Comparison of ENCODE assay signal across 18 cellular contexts in the genomic region with DNA sequence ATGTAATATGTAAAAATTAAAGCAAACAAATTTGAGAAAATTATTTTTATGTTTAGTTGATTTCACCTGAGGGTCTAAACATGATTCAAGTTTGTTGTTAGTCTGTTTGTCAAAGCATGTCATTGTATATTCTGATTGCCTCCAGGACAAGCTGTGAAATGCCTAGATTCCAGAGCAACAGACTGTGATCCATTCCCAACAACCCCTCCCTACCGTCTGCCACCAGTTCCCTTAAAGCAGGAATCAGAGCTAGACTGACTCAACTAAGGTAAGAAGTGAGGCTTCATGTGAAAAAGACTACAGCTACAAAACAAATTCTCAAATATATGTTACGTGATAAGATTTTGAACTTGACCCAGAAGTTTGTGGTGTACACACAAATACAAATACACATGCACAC.
DNase-seq lines count a peak whose midpoint lies in the region; TF ChIP-seq lines count a peak whose summit lies in the region.
"Had no signal": no experiment of that assay in that cellular context is flagged by ENCODE, and none has a peak within 500 bp of the region (broad histone marks: within the 10 kb centered on the region; RNA-seq: fewer than 3 reads in every experiment).

No MANE protein-coding gene starts in this region.

- H3K36me3 ChIP-seq in stomach: no peaks in the 10 kb centered on the region
- H3K36me3 ChIP-seq: BLaER1 treated with 17β-estradiol and CSF1 and Interleukin-3, amounts not matched to agents 10 nM and 100 nM had no signal

- no peak overlapping the region for H3K27ac ChIP-seq in stomach
- H3K27ac ChIP-seq: 22Rv1; BLaER1 treated with 17β-estradiol and CSF1 and Interleukin-3, amounts not matched to agents 10 nM and 100 nM had no signal

- no peak for TF ChIP-seq EP300 in stomach (IDR thresholded peaks at IDR 0.05)

- H3K4me3 ChIP-seq in stomach: no peak overlapping the region
- H3K4me3 ChIP-seq: BLaER1 treated with 17β-estradiol and CSF1 and Interleukin-3, amounts not matched to agents 10 nM and 100 nM had no signal

- in situ Hi-C loops in SK-MEL-5 (cut with HindIII; ENCODE audit: low pct_unique_long_range_greater_than_20kb, low sequenced_read_pairs) (no loop called here), ACHN (cut with HindIII; ENCODE audit: low pct_ligation_motif_present, low pct_unique_long_range_greater_than_20kb, low sequenced_read_pairs) (no loop called here)

- no peak for TF ChIP-seq CTCF in stomach (IDR thresholded peaks at IDR 0.05)

- no peaks in the 10 kb centered on the region for H3K9me3 ChIP-seq in stomach
- H3K9me3 ChIP-seq: BLaER1 treated with 17β-estradiol and CSF1 and Interleukin-3, amounts not matched to agents 10 nM and 100 nM had no signal

- DNase-seq in DMS 273 (lab: John Stamatoyannopoulos, UW; ENCODE audit: unreplicated experiment) (peak; percentile 0), DMS 273 treated with DMSO at 0.1 percent for 48 hours (lab: John Stamatoyannopoulos, UW) (no peak), SK-MEL-5 (ENCODE audit: low read depth, low spot score) (peak; percentile 19), iPS-NIHi11 (ENCODE audit: low spot score) (peak; percentile 9), stomach (no peak), GM03348 (ENCODE audit: low spot score) (no peak), hepatic stellate cell (ENCODE audit: low spot score) (no peak), ACHN (no peak)
- DNase-seq: AML-193; CD4-positive, CD25-positive, alpha-beta regulatory T cell; DMS153; DMS79 treated with DMSO at 0.1 percent for 48 hours; EL; GDM1; HCEC 1CT; HFFc6 had no signal

- H3K4me1 ChIP-seq in stomach: no peaks in the 10 kb centered on the region
- H3K4me1 ChIP-seq: BLaER1 treated with 17β-estradiol and CSF1 and Interleukin-3, amounts not matched to agents 10 nM and 100 nM had no signal

- H3K27me3 ChIP-seq in stomach: no peaks in the 10 kb centered on the region
- H3K27me3 ChIP-seq: BLaER1 treated with 17β-estradiol and CSF1 and Interleukin-3, amounts not matched to agents 10 nM and 100 nM had no signal

- intact Hi-C loops in stomach (cut with DNase I; ENCODE audit: low total_unique reads): no loop called here

- WGBS in stomach, 5 donors: 35 to 60% (median 55%) methylated on average over 2 of the region's 2 CpGs

- TF ChIP-seq POLR2A in stomach (IDR thresholded peaks at IDR 0.05): no peak

Comparison
In these comparisons a context has a peak if more than half of its experiments do, and no peak if none do; other contexts are left out.
1. DNase-seq: peak in DMS 273 (single experiment), SK-MEL-5 (single experiment) and iPS-NIHi11 (single experiment); none in DMS 273 treated with DMSO at 0.1 percent for 48 hours (single experiment), stomach (single experiment), GM03348 (single experiment), hepatic stellate cell (single experiment) and ACHN (single experiment).